Comparison of ENCODE assay signal across 15 cellular contexts in the genomic region with DNA sequence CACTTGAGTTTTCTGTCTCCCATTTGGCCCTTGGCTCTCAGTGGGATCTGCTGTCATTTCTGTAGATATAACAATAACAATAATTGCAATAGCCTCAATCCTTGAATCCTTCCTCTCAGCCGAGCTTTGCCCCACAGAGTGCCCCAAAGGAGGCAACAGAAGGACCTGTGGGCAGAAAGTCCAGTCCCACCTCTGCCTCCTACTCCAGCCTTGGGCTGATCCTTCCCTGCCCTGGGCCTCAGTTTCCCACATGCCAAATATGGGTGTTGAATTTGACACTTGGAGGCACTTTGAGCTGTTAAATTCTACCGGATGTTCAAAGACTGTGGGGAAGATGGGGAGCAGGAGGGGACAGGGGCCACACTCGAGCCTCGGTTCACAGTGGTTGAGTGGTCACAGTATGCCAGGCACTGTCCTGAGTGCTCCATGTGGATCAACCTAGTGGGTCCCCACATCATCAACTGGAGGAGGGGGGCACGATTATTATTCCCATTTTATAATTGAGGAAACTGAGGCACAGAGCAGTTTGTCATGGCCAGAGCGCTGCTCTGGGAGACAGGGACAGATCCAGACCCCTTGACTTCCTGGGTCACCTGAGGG.
A peak's percentile ranks its signal among the peaks of the same experiment; 100 is the strongest.
DNase-seq lines count a peak whose midpoint lies in the region; ATAC-seq and TF ChIP-seq lines count a peak whose summit lies in the region.
"Had no signal": no experiment of that assay in that cellular context is flagged by ENCODE, and none has a peak within 500 bp of the region (broad histone marks: within the 10 kb centered on the region; RNA-seq: fewer than 3 reads in every experiment).

No MANE protein-coding gene starts in this region.

- no peaks in the 10 kb centered on the region for H3K9me3 Mint-ChIP-seq in activated T-cell treated with anti-CD3 and anti-CD28 coated beads, Interleukin-2, amount 50 U/mL, for 24 hours
- no peaks in the 10 kb centered on the region for H3K9me3 Mint-ChIP-seq in activated T-cell treated with anti-CD3 and anti-CD28 coated beads, Interleukin-2, amount 50 U/mL, for 4 hours
- H3K9me3 Mint-ChIP-seq: H9 had no signal

- H3K27ac ChIP-seq in RWPE2 (ENCODE audit: poor library complexity, severe bottlenecking) (no peak overlapping the region), lung (ENCODE audit: low read depth in 1 of 2, low read length in 1 of 2) (no peak overlapping the region)

- no peaks in the 10 kb centered on the region for H3K36me3 ChIP-seq in RWPE2 (ENCODE audit: low read depth)
- H3K36me3 ChIP-seq in lung (ENCODE audit: control insufficient read depth in 2 of 2, insufficient read depth in 2 of 2, low read length in 2 of 2) = no peaks in the 10 kb centered on the region

- no peak overlapping the region for H3K4me3 ChIP-seq in RWPE2 (ENCODE audit: severe bottlenecking)
- no peak overlapping the region for H3K4me3 ChIP-seq in lung

- H3K27me3 ChIP-seq in RWPE2 (ENCODE audit: insufficient read depth, poor library complexity, severe bottlenecking) = no peaks in the 10 kb centered on the region
- H3K27me3 ChIP-seq in lung (ENCODE audit: control insufficient read depth, insufficient read depth) = no peaks in the 10 kb centered on the region

- WGBS in lung, 2 donors = 77 to 81% methylated on average over 6 of the region's 6 CpGs

- TF ChIP-seq CTCF in RWPE2 (IDR thresholded peaks at IDR 0.05; ENCODE audit: poor library complexity, severe bottlenecking) (no peak), lung (IDR thresholded peaks at IDR 0.05; ENCODE audit: control extremely low read depth, extremely low read depth) (no peak)

- no peak for ATAC-seq in activated T-cell treated with anti-CD3 and anti-CD28 coated beads, Interleukin-2, amount 50 U/mL, for 4 hours
- ATAC-seq in RWPE2 (ENCODE audit: low read depth) (no peak), lung (ENCODE audit: insufficient read depth, low FRiP score) (no peak), HG02610 (IDR thresholded peaks at IDR 0.05; ENCODE audit: unreplicated experiment) (no peak), GM21360 (IDR thresholded peaks at IDR 0.05; ENCODE audit: unreplicated experiment) (no peak)

- H3K4me1 ChIP-seq in RWPE2 (ENCODE audit: insufficient read depth, poor library complexity, severe bottlenecking) = peaks cover 4% of the 10 kb centered on the region
- H3K4me1 ChIP-seq in lung (ENCODE audit: control insufficient read depth in 2 of 2, insufficient read depth in 2 of 2, low read length in 2 of 2) = no peaks in the 10 kb centered on the region

- peak; percentile 5 for DNase-seq in activated T-cell treated with anti-CD3 and anti-CD28 coated beads, Interleukin-2, amount 50 U/mL, for 24 hours
- no peak for DNase-seq in activated T-cell treated with anti-CD3 and anti-CD28 coated beads, Interleukin-2, amount 50 U/mL, for 4 hours
- DNase-seq in RWPE2 (ENCODE audit: low spot score) (peak; percentile 11), lung (ENCODE audit: low spot score) (peak; percentile 21), ureter (ENCODE audit: low spot score) (peak; percentile 23), CD1c-positive myeloid dendritic cell (ENCODE audit: extremely low spot score) (no peak)
- DNase-seq: C1 segment of cervical spinal cord; DMS 273 treated with DMSO at 0.1 percent for 48 hours; H9; NCI-H187; NCI-H446; NK-92 treated with Interleukin-12 subunit alpha and Interleukin-12 subunit beta, amount 100 ng/mL, for 24 hours; SHP77 treated with DMSO at 0.1 percent for 48 hours had no signal

- H3K27ac Mint-ChIP-seq in activated T-cell treated with anti-CD3 and anti-CD28 coated beads, Interleukin-2, amount 50 U/mL, for 24 hours = no peak overlapping the region

- no peaks in the 10 kb centered on the region for H3K36me3 Mint-ChIP-seq in activated T-cell treated with anti-CD3 and anti-CD28 coated beads, Interleukin-2, amount 50 U/mL, for 24 hours (ENCODE audit: low read depth)
- H3K36me3 Mint-ChIP-seq in activated T-cell treated with anti-CD3 and anti-CD28 coated beads, Interleukin-2, amount 50 U/mL, for 4 hours (ENCODE audit: insufficient read depth) = no peaks in the 10 kb centered on the region

- H3K9me3 ChIP-seq in RWPE2 (ENCODE audit: severe bottlenecking) (no peaks in the 10 kb centered on the region), lung (ENCODE audit: control insufficient read depth in 2 of 2, insufficient read depth in 1 of 2, low read length in 1 of 2) (no peaks in the 10 kb centered on the region)

- no peak overlapping the region for H3K4me3 Mint-ChIP-seq in activated T-cell treated with anti-CD3 and anti-CD28 coated beads, Interleukin-2, amount 50 U/mL, for 24 hours
- no peak overlapping the region for H3K4me3 Mint-ChIP-seq in activated T-cell treated with anti-CD3 and anti-CD28 coated beads, Interleukin-2, amount 50 U/mL, for 4 hours
- H3K4me3 Mint-ChIP-seq: H9 had no signal

- H3K27me3 Mint-ChIP-seq in activated T-cell treated with anti-CD3 and anti-CD28 coated beads, Interleukin-2, amount 50 U/mL, for 24 hours = peaks cover 6% of the 10 kb centered on the region
- H3K27me3 Mint-ChIP-seq in activated T-cell treated with anti-CD3 and anti-CD28 coated beads, Interleukin-2, amount 50 U/mL, for 4 hours (ENCODE audit: low read depth) = peaks cover 20% of the 10 kb centered on the region

- H3K4me1 Mint-ChIP-seq in activated T-cell treated with anti-CD3 and anti-CD28 coated beads, Interleukin-2, amount 50 U/mL, for 24 hours (ENCODE audit: low read depth) = no peaks in the 10 kb centered on the region
- H3K4me1 Mint-ChIP-seq in activated T-cell treated with anti-CD3 and anti-CD28 coated beads, Interleukin-2, amount 50 U/mL, for 4 hours (ENCODE audit: low read depth) = no peaks in the 10 kb centered on the region

Comparison
In these comparisons a context has a peak if more than half of its experiments do, and no peak if none do; other contexts are left out.
1. DNase-seq: peak in activated T-cell treated with anti-CD3 and anti-CD28 coated beads, Interleukin-2, amount 50 U/mL, for 24 hours (single experiment), RWPE2 (single experiment), lung (single experiment) and ureter (single experiment); none in activated T-cell treated with anti-CD3 and anti-CD28 coated beads, Interleukin-2, amount 50 U/mL, for 4 hours (single experiment) and CD1c-positive myeloid dendritic cell (single experiment).